Comparison of ENCODE assay signal across 1 cellular context in the genomic region with DNA sequence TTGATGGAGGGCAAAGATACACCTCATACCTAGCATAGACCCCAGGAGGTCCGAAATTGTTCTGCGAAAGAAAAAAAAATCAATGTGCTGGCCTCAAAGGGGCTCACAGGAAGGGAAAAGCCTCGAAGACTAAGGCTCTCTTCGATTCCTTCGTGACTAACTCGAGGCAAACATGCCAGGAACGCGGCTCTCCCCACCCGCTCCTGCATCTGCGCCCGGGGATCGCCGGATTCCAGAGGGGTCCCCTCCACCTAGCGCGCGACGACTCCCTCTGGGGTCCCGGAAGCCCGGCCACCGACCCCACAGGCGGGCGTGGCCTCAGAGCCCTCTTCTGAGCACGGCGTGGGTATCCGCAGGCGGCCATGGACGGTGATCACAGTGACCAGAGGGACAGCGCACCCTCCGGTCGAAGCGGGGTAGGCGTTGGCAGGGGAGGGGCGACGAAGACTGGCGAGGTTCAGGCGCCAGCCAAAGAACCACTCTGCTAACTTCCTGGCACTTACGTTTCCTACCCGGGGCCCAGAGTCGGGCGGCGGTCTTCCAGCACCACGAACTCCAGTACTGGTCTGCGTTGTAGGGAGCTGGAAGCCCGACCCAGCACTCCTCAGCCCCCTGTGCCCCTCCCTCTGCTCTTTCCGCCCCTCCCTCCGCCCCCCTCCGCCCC.
A peak's percentile ranks its signal among the peaks of the same experiment; 100 is the strongest.
TF ChIP-seq lines count a peak whose summit lies in the region.

No MANE protein-coding gene starts in this region.

TF ChIP-seq in K562, 482 proteins besides CTCF, POLR2A, EP300 and RAD21 (continued from another document and continues in another):
- TF ChIP-seq, protein P1, sequence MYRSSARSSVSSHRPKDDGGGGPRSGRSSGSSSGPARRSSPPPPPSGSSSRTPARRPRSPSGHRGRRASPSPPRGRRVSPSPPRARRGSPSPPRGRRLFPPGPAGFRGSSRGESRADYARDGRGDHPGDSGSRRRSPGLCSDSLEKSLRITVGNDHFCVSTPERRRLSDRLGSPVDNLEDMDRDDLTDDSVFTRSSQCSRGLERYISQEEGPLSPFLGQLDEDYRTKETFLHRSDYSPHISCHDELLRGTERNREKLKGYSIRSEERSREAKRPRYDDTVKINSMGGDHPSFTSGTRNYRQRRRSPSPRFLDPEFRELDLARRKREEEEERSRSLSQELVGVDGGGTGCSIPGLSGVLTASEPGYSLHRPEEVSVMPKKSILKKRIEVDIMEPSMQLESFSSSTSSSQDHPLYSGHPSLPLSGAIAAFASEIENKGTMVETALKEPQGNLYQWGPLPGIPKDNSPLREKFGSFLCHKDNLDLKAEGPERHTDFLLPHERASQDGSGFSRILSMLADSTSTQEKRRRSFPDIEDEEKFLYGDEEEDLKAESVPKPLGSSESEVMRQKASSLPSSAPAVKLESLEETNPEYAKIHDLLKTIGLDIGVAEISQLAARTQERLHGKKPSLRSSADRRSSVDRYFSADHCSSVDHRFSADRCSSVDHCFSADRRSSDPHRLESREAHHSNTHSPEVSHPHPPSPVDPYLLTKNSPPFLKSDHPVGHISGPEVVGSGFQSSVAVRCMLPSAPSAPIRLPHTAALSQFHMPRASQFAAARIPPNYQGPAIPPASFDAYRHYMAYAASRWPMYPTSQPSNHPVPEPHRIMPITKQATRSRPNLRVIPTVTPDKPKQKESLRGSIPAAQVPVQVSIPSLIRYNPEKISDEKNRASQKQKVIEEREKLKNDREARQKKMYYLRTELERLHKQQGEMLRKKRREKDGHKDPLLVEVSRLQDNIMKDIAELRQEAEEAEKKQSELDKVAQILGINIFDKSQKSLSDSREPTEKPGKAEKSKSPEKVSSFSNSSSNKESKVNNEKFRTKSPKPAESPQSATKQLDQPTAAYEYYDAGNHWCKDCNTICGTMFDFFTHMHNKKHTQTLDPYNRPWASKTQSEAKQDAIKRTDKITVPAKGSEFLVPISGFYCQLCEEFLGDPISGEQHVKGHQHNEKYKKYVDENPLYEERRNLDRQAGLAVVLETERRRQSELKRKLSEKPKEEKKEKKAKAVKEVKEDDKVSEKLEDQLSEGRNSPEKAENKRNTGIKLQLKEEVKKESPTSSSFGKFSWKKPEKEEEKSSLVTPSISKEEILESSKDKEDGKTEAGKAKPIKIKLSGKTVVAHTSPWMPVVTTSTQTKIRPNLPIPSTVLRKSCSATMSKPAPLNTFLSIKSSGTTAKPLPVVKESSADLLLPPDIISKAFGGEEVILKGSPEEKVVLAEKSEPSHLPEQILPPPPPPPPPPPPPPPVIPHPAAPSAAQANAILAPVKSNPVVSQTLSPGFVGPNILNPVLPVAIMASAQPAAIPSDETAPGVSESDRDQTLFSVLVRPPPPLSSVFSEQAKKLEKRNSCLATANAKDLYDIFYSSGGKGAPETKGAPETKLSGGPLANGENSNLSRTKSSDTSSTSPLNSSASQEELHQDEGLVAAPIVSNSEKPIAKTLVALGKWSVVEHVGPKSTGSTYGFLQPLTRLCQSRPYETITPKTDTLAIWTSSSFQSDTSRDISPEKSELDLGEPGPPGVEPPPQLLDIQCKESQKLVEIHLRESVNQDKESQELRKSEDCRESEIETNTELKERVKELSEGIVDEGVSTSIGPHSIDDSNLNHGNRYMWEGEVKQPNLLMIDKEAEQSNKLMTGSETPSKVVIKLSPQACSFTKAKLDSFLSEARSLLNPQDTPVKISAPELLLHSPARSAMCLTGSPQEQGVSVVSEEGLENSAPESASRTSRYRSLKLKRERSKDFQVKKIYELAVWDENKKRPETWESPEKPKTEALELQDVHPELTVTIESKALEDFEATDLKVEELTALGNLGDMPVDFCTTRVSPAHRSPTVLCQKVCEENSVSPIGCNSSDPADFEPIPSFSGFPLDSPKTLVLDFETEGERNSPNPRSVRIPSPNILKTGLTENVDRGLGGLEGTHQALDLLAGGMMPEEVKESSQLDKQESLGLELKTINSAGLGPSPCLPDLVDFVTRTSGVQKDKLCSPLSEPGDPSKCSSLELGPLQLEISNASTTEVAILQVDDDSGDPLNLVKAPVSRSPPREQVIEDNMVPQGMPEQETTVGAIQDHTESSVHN (IDR thresholded peaks at IDR 0.05; ENCODE audit: borderline replicate concordance in 1 of 2, low read depth in 1 of 2), result no peak
- TF ChIP-seq SMAD2 (IDR thresholded peaks at IDR 0.05; ENCODE audit: low read depth, low read length), result no peak
- no peak for TF ChIP-seq FIP1L1 (IDR thresholded peaks at IDR 0.05; ENCODE audit: low read depth, low read length, poor library complexity, severe bottlenecking)
- no peak for TF ChIP-seq HOMEZ (CRISPR knock-in tag; IDR thresholded peaks at IDR 0.05)
- TF ChIP-seq, protein P2, sequence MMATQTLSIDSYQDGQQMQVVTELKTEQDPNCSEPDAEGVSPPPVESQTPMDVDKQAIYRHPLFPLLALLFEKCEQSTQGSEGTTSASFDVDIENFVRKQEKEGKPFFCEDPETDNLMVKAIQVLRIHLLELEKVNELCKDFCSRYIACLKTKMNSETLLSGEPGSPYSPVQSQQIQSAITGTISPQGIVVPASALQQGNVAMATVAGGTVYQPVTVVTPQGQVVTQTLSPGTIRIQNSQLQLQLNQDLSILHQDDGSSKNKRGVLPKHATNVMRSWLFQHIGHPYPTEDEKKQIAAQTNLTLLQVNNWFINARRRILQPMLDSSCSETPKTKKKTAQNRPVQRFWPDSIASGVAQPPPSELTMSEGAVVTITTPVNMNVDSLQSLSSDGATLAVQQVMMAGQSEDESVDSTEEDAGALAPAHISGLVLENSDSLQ (IDR thresholded peaks at IDR 0.05), result no peak
- no peak for TF ChIP-seq ZNF717 (CRISPR knock-in tag; IDR thresholded peaks at IDR 0.05)
- no peak for TF ChIP-seq KLF16 (IDR thresholded peaks at IDR 0.05)
- no peak for TF ChIP-seq ZNF263 (CRISPR knock-in tag; IDR thresholded peaks at IDR 0.05; ENCODE audit: borderline replicate concordance)
- no peak for TF ChIP-seq MEIS2 (IDR thresholded peaks at IDR 0.05; ENCODE audit: partially characterized antibody)
- TF ChIP-seq ZNF121 (CRISPR knock-in tag; conservative IDR thresholded peaks at IDR 0.05), result no peak
- TF ChIP-seq HMGN3 (IDR thresholded peaks at IDR 0.05; ENCODE audit: borderline replicate concordance, extremely low read depth, insufficient read length, low read depth, low read length), result peak; percentile 14
- TF ChIP-seq KDM4B (IDR thresholded peaks at IDR 0.05; ENCODE audit: borderline replicate concordance in 2 of 2, low read depth in 1 of 2), result 0 out of 4 replicates have a peak, but pooled peaks of 1 of the 2 experiments have one; percentile 29
- 0 out of 2 replicates have a peak, but pooled peaks have one; percentile 12 for TF ChIP-seq KLF13 (tag; IDR thresholded peaks at IDR 0.05; ENCODE audit: borderline replicate concordance, low read depth)
- TF ChIP-seq RFX7 (CRISPR knock-in tag; IDR thresholded peaks at IDR 0.05), result no peak
- no peak for TF ChIP-seq POLR3G (IDR thresholded peaks at IDR 0.05; ENCODE audit: extremely low read depth, insufficient read length, insufficient replicate concordance)
- no peak for TF ChIP-seq CBX8 (IDR thresholded peaks at IDR 0.05; ENCODE audit: borderline replicate concordance, extremely low read depth, low read depth, low read length, poor library complexity, severe bottlenecking)
- no peak for TF ChIP-seq PTRF (tag; IDR thresholded peaks at IDR 0.05)
- TF ChIP-seq, protein P3, sequence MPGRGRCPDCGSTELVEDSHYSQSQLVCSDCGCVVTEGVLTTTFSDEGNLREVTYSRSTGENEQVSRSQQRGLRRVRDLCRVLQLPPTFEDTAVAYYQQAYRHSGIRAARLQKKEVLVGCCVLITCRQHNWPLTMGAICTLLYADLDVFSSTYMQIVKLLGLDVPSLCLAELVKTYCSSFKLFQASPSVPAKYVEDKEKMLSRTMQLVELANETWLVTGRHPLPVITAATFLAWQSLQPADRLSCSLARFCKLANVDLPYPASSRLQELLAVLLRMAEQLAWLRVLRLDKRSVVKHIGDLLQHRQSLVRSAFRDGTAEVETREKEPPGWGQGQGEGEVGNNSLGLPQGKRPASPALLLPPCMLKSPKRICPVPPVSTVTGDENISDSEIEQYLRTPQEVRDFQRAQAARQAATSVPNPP (IDR thresholded peaks at IDR 0.05; ENCODE audit: borderline replicate concordance, insufficient read depth, insufficient read length), result no peak
- TF ChIP-seq, protein P4, sequence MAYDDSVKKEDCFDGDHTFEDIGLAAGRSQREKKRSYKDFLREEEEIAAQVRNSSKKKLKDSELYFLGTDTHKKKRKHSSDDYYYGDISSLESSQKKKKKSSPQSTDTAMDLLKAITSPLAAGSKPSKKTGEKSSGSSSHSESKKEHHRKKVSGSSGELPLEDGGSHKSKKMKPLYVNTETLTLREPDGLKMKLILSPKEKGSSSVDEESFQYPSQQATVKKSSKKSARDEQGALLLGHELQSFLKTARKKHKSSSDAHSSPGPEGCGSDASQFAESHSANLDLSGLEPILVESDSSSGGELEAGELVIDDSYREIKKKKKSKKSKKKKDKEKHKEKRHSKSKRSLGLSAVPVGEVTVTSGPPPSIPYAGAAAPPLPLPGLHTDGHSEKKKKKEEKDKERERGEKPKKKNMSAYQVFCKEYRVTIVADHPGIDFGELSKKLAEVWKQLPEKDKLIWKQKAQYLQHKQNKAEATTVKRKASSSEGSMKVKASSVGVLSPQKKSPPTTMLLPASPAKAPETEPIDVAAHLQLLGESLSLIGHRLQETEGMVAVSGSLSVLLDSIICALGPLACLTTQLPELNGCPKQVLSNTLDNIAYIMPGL (CRISPR knock-in tag; IDR thresholded peaks at IDR 0.05), result 0 out of 2 replicates have a peak, but pooled peaks have one; percentile 10
- TF ChIP-seq JUNB (CRISPR knock-in tag; conservative IDR thresholded peaks at IDR 0.05), result no peak; the same call in 1 of the 2 replicates
- peak; percentile 51 for TF ChIP-seq GABPA (tag; conservative IDR thresholded peaks at IDR 0.05; ENCODE audit: low read depth)
- TF ChIP-seq CTBP1 (IDR thresholded peaks at IDR 0.05; ENCODE audit: borderline replicate concordance), result no peak; the same call in 1 of the 2 replicates
- TF ChIP-seq SRSF9 (IDR thresholded peaks at IDR 0.05; ENCODE audit: borderline replicate concordance, low read depth, low read length), result no peak
- TF ChIP-seq ELF1 (tag; IDR thresholded peaks at IDR 0.05), result no peak; the same call in 1 of the 2 replicates
- TF ChIP-seq HNRNPH1 (optimal IDR thresholded peaks at IDR 0.05; ENCODE audit: low read depth, low read length), result no peak
- peak; percentile 76 for TF ChIP-seq TAF1 (IDR thresholded peaks at IDR 0.05; ENCODE audit: control insufficient read depth, extremely low read depth, insufficient read depth, low read length, severe bottlenecking)
- TF ChIP-seq XRCC5 (IDR thresholded peaks at IDR 0.05; ENCODE audit: low read depth, low read length), result no peak; the same call in 1 of the 2 replicates
- TF ChIP-seq, protein P5, sequence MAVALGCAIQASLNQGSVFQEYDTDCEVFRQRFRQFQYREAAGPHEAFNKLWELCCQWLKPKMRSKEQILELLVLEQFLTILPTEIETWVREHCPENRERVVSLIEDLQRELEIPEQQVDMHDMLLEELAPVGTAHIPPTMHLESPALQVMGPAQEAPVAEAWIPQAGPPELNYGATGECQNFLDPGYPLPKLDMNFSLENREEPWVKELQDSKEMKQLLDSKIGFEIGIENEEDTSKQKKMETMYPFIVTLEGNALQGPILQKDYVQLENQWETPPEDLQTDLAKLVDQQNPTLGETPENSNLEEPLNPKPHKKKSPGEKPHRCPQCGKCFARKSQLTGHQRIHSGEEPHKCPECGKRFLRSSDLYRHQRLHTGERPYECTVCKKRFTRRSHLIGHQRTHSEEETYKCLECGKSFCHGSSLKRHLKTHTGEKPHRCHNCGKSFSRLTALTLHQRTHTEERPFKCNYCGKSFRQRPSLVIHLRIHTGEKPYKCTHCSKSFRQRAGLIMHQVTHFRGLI (CRISPR knock-in tag; IDR thresholded peaks at IDR 0.05), result no peak
- TF ChIP-seq, protein P6, sequence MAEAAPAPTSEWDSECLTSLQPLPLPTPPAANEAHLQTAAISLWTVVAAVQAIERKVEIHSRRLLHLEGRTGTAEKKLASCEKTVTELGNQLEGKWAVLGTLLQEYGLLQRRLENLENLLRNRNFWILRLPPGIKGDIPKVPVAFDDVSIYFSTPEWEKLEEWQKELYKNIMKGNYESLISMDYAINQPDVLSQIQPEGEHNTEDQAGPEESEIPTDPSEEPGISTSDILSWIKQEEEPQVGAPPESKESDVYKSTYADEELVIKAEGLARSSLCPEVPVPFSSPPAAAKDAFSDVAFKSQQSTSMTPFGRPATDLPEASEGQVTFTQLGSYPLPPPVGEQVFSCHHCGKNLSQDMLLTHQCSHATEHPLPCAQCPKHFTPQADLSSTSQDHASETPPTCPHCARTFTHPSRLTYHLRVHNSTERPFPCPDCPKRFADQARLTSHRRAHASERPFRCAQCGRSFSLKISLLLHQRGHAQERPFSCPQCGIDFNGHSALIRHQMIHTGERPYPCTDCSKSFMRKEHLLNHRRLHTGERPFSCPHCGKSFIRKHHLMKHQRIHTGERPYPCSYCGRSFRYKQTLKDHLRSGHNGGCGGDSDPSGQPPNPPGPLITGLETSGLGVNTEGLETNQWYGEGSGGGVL (CRISPR knock-in tag; IDR thresholded peaks at IDR 0.05), result no peak
- 0 out of 2 replicates have a peak, but pooled peaks have one; percentile 69 for TF ChIP-seq NR1H2 (CRISPR knock-in tag; IDR thresholded peaks at IDR 0.05)
- no peak for TF ChIP-seq HMBOX1 (IDR thresholded peaks at IDR 0.05)
- peak; percentile 60 for TF ChIP-seq GABPB1 (CRISPR knock-in tag; IDR thresholded peaks at IDR 0.05)
- TF ChIP-seq GTF2F1 (IDR thresholded peaks at IDR 0.05; ENCODE audit: low read depth, low read length), result 0 out of 2 replicates have a peak, but pooled peaks have one; percentile 8
- TF ChIP-seq E2F1 (CRISPR knock-in tag; IDR thresholded peaks at IDR 0.05), result peak; percentile 23
- peak; percentile 69 for TF ChIP-seq TAF7 (tag; IDR thresholded peaks at IDR 0.05)
- TF ChIP-seq CREBBP (IDR thresholded peaks at IDR 0.05; ENCODE audit: low read depth, low read length), result no peak
